9 cellular contexts compared by ENCODE assay signal in the genomic region with DNA sequence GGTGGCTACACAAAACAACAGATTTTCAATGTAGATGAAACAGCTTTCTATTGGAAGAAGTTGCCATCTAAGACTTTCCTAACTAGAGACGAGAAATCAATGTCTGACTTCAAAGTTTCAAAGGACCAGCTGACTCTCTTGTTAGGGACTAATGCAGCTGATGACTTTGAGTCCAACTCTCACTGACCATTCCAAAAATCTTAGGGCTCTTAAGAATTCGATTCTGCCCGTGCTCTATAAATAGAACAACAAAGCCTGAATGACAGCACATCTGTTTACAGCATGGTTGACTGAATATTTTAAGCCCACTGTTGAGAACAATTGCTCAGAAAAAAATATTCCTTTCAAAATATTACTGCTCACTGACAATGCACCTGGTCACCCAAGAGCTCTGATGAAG.
"Had no signal": no experiment of that assay in that cellular context is flagged by ENCODE, and none has a peak within 500 bp of the region (broad histone marks: within the 10 kb centered on the region; RNA-seq: fewer than 3 reads in every experiment).

No MANE protein-coding gene starts in this region.

- DNase-seq: GM23248, GOT3, H7, H9, HCEC 1CT, HFFc6 had no signal

- H3K4me3 ChIP-seq: GM23248, GM23338, HAP-1 had no signal

- H2AFZ ChIP-seq: GM23248, GM23338 had no signal

- H3K27ac Mint-ChIP-seq: GM23338, H9, HFFc6 had no signal

- H3K36me3 ChIP-seq: HAP-1 had no signal

- H3K27ac ChIP-seq: GM23248 had no signal

- ATAC-seq: GM23338, HCT116 had no signal

- H3K9me3 ChIP-seq: HAP-1 had no signal

- H3K4me3 Mint-ChIP-seq: GM23338, H9, HFFc6 had no signal

- H3K4me1 ChIP-seq: HAP-1 had no signal

- H3K4me2 ChIP-seq: GM23338 had no signal

- H3K9ac ChIP-seq: GM23248 had no signal
